1 cellular context compared by ENCODE assay signal in the genomic region with DNA sequence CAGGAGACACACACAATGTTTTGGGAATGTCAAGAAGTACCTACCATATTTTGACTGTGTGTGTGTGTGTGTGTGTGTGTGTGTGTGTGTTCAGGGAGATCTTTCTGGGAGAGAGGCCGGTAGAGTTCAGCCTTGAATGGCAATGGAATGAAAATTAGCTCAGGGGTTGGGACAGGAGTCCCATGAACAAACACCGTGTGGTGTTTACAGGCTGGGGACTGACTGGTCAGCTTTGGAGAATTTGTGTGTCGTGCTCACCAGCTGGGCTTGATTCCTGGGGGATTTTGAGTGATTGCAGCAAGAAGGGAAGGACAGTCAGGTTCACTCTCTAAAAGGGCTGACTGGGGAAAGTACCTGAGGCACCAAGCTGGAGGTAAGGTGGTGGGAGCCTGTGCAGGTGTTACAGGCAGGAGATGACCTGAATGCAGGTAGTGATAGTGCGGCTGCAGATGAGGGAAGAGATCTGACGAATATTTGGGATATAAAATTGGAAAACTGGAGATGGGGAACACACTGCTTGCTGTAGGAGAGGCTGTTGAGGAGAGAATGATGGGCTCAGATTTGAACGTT.
TF ChIP-seq lines count a peak whose summit lies in the region.

No MANE protein-coding gene starts in this region.

TF ChIP-seq in SK-N-SH, 30 proteins besides CTCF, POLR2A, EP300 and RAD21 (continued from another document):
- TF ChIP-seq SIN3A (IDR thresholded peaks at IDR 0.05; ENCODE audit: borderline replicate concordance, low read depth, low read length): no peak
- TF ChIP-seq ELF1 (IDR thresholded peaks at IDR 0.05): no peak
- TF ChIP-seq TEAD4 (IDR thresholded peaks at IDR 0.05; ENCODE audit: borderline replicate concordance, insufficient read depth): no peak
- no peak for TF ChIP-seq NFIC (IDR thresholded peaks at IDR 0.05; ENCODE audit: borderline replicate concordance)
- TF ChIP-seq SMC3 (IDR thresholded peaks at IDR 0.05; ENCODE audit: low read depth, low read length): no peak
TF ChIP-seq in SK-N-SH: peak in this region for 0.
